ENCODE assay signal across 18 cellular contexts in the genomic region with DNA sequence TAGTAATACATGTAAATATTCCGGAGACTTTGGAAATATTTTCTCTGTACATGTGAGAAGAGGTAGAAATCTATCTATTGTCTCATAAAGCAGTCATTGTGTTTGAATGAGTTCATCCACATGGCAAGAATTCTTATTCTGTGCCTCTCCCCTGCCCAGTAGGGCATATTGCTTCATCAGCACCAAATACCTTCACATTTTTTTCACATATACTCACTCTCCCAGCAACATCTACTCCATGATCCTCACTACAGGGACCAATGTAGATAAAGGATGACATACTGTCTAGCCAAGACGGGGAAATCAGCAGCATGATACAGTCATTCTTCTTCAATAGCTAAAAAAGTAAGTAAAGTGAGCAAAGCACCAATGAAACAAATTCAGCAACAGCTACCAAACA. TPM values are rescaled to one million over a fixed set of nuclear protein-coding genes. Genes with fewer than 3 reads are reported as not detected.
A peak's percentile ranks its signal among the peaks of the same experiment; 100 is the strongest.
DNase-seq lines count a peak whose midpoint lies in the region; ATAC-seq and TF ChIP-seq lines count a peak whose summit lies in the region.
"Had no signal": no experiment of that assay in that cellular context is flagged by ENCODE, and none has a peak within 500 bp of the region (broad histone marks: within the 10 kb centered on the region; RNA-seq: fewer than 3 reads in every experiment).

No MANE protein-coding gene starts in this region.

- TF ChIP-seq CTCF in AG04450 (IDR thresholded peaks at IDR 0.05; ENCODE audit: low read depth, low read length) (no peak), astrocyte of the spinal cord (IDR thresholded peaks at IDR 0.05; ENCODE audit: low read depth, low read length) (no peak), stomach (IDR thresholded peaks at IDR 0.05) (no peak)

- TF ChIP-seq EP300 in stomach (IDR thresholded peaks at IDR 0.05), result no peak

- H3K4me3 ChIP-seq in AG04450 (ENCODE audit: low read depth, low read length) (no peak overlapping the region), astrocyte of the spinal cord (ENCODE audit: low read depth, low read length) (no peak overlapping the region), stomach (no peak overlapping the region)
- H3K4me3 ChIP-seq in CD4-positive, alpha-beta memory T cell (ENCODE audit: low read length in 2 of 2), result no peak overlapping the region
- H3K4me3 ChIP-seq: mucosa of descending colon, upper lobe of right lung had no signal

- no peak overlapping the region for H3K27ac Mint-ChIP-seq in CD4-positive, alpha-beta memory T cell
- H3K27ac Mint-ChIP-seq: T-helper 17 cell had no signal

- CTCF ChIA-PET in AG04450 (lab: Charles Lee), result no interaction called here
- CTCF ChIA-PET in CD4-positive, alpha-beta memory T cell (lab: Charles Lee; ENCODE audit: partially characterized antibody), result no interaction called here

- no peaks in the 10 kb centered on the region for H3K36me3 ChIP-seq in CD4-positive, alpha-beta memory T cell (ENCODE audit: insufficient read depth, low read length)
- no peaks in the 10 kb centered on the region for H3K36me3 ChIP-seq in stomach
- H3K36me3 ChIP-seq: upper lobe of right lung had no signal

- DNase-seq in AG04450 (ENCODE audit: low read depth, low spot score) (peak; percentile 39), HPDE6-E6E7 (ENCODE audit: extremely low spot score) (peak; percentile 50), astrocyte of the spinal cord (ENCODE audit: low read depth, low spot score) (peak; percentile 79), iris pigment epithelial cell (ENCODE audit: low read depth) (peak; percentile 94), stomach (no peak), NCI-H446 (lab: John Stamatoyannopoulos, UW) (no peak)
- no peak for DNase-seq in CD4-positive, alpha-beta memory T cell
- DNase-seq: activated CD4-positive, alpha-beta T cell treated with anti-CD3 and anti-CD28 coated beads for 4 hours; AML-193; DMS79 treated with DMSO at 0.1 percent for 48 hours; mucosa of descending colon; NCI-H1105 treated with DMSO at 0.1 percent for 48 hours; T-helper 17 cell; upper lobe of right lung had no signal

- H3K27ac ChIP-seq in AG04450 (ENCODE audit: low read depth, low read length) (no peak overlapping the region), stomach (no peak overlapping the region)
- H3K27ac ChIP-seq in CD4-positive, alpha-beta memory T cell (ENCODE audit: low read depth, low read length), result no peak overlapping the region
- H3K27ac ChIP-seq: upper lobe of right lung had no signal

- H3K4me1 ChIP-seq in CD4-positive, alpha-beta memory T cell (ENCODE audit: insufficient read depth, low read length), result no peaks in the 10 kb centered on the region
- H3K4me1 ChIP-seq in stomach, result no peaks in the 10 kb centered on the region
- H3K4me1 ChIP-seq: upper lobe of right lung had no signal

- no peaks in the 10 kb centered on the region for H3K27me3 ChIP-seq in AG04450 (ENCODE audit: control insufficient read depth, insufficient read depth, low read length)
- no peaks in the 10 kb centered on the region for H3K27me3 ChIP-seq in CD4-positive, alpha-beta memory T cell (ENCODE audit: insufficient read depth, low read length)
- H3K27me3 ChIP-seq in stomach, result no peaks in the 10 kb centered on the region
- H3K27me3 ChIP-seq: upper lobe of right lung had no signal

- H3K4me1 Mint-ChIP-seq in CD4-positive, alpha-beta memory T cell, result peaks cover 0 to 15% (median 2%) of the 10 kb centered on the region in 4 donors

- H3K9me3 ChIP-seq in AG04450 (ENCODE audit: control insufficient read depth, insufficient read depth, low read length) (no peaks in the 10 kb centered on the region), stomach (peaks cover 0 to 5% (median 0%) of the 10 kb centered on the region in 4 donors)
- H3K9me3 ChIP-seq in CD4-positive, alpha-beta memory T cell (ENCODE audit: control insufficient read depth in 1 of 2, low read length in 2 of 2), result no peaks in the 10 kb centered on the region
- H3K9me3 ChIP-seq: mucosa of descending colon, upper lobe of right lung had no signal

- no peak for TF ChIP-seq POLR2A in stomach (IDR thresholded peaks at IDR 0.05)

- in situ Hi-C loops in astrocyte of the spinal cord (cut with HindIII; ENCODE audit: low sequenced_read_pairs), result no loop called here

- intact Hi-C loops in CD4-positive, alpha-beta memory T cell (cut with micrococcal nuclease), result no loop called here
- intact Hi-C loops in stomach (cut with DNase I; ENCODE audit: low total_unique reads), result no loop called here

- POLR2A ChIA-PET in AG04450 (lab: Yijun Ruan, JAX), result no interaction called here
- POLR2A ChIA-PET in CD4-positive, alpha-beta memory T cell (lab: Charles Lee; ENCODE audit: partially characterized antibody), result no interaction called here

- H3K4me3 Mint-ChIP-seq in CD4-positive, alpha-beta memory T cell, result no peak overlapping the region
- H3K4me3 Mint-ChIP-seq: T-helper 17 cell had no signal

- H3K36me3 Mint-ChIP-seq in CD4-positive, alpha-beta memory T cell, result peaks cover 2 to 10% of the 10 kb centered on the region in 2 donors

- no peaks in the 10 kb centered on the region for H3K27me3 Mint-ChIP-seq in CD4-positive, alpha-beta memory T cell
- H3K27me3 Mint-ChIP-seq: T-helper 17 cell had no signal

- peaks cover 0 to 5% (median under 1%) of the 10 kb centered on the region in 8 donors for H3K9me3 Mint-ChIP-seq in CD4-positive, alpha-beta memory T cell

- no peak for ATAC-seq in GM19397 (IDR thresholded peaks at IDR 0.05; ENCODE audit: unreplicated experiment)
- ATAC-seq: mucosa of descending colon, T-helper 17 cell, upper lobe of right lung had no signal

- WGBS in stomach, 5 donors, result 84 to 93% (median 88%) methylated on average over 2 of the region's 2 CpGs

RNA-seq across cellular contexts. Expression of a gene that starts 1.3 kb away (rescaled TPM):
- 2.1 and 3.2 TPM in 2 replicates for polyA plus RNA-seq in AG04450 (2011; rRNA removed)
- 2.9 and 6.9 TPM in 2 replicates for polyA minus RNA-seq in AG04450 (2011; rRNA and poly(A)+ RNA removed)
- total RNA-seq in CD4-positive, alpha-beta memory T cell, result 1 to 10 TPM; 1.9 to 2.2 TPM
- polyA plus RNA-seq in CD4-positive, alpha-beta memory T cell, result under 1 TPM; 0.36 to 0.99 TPM
- total RNA-seq in stomach, result 10 to 100 TPM in 1 of 5 donors, 1 to 10 TPM in 2, not detected in 2; 1.7 to 17.3 (median 1.8) TPM
- polyA plus RNA-seq in stomach, result 1 to 10 TPM in 1 of 3 donors, under 1 TPM in 2; 0.19 to 2.1 (median 0.31) TPM

RNA-seq across cellular contexts. Expression of a gene that starts 11.4 kb away (rescaled TPM):
- 0.16 TPM in 1 of 2 replicates, not detected in the other for polyA plus RNA-seq in AG04450 (2011; rRNA removed)
- polyA minus RNA-seq in AG04450 (2011; rRNA and poly(A)+ RNA removed), result 1.4 and 2.9 TPM in 2 replicates
- not detected for total RNA-seq in CD4-positive, alpha-beta memory T cell
- polyA plus RNA-seq in CD4-positive, alpha-beta memory T cell, result not detected
- not detected for total RNA-seq in stomach
- polyA plus RNA-seq in stomach, result under 1 TPM in 1 of 3 donors, not detected in 2; 0.45 TPM
- total RNA-seq: cardiac septum, endothelial cell of umbilical vein, NCI-H460, T-helper 17 cell, upper lobe of right lung had no signal
- polyA plus RNA-seq: endothelial cell of umbilical vein had no signal

RNA-seq across cellular contexts. Expression of a gene that starts 31.0 kb away (rescaled TPM):
- polyA plus RNA-seq in AG04450 (2011; rRNA removed) (0.10 and 0.16 TPM in 2 replicates), stomach (not detected)
- polyA minus RNA-seq in AG04450 (2011; rRNA and poly(A)+ RNA removed), result 1.5 and 4.0 TPM in 2 replicates
- under 1 TPM; 0.79 to 0.86 TPM for total RNA-seq in CD4-positive, alpha-beta memory T cell
- not detected for polyA plus RNA-seq in CD4-positive, alpha-beta memory T cell
- 10 to 100 TPM in 1 of 5 donors, 1 to 10 TPM in 3, under 1 TPM in 1; 0.58 to 13.0 (median 3.0) TPM for total RNA-seq in stomach

RNA-seq across cellular contexts. Expression of a gene that starts 46.3 kb away (rescaled TPM):
- polyA plus RNA-seq in AG04450 (2011; rRNA removed), result 0.21 and 0.24 TPM in 2 replicates
- 3.7 and 6.7 TPM in 2 replicates for polyA minus RNA-seq in AG04450 (2011; rRNA and poly(A)+ RNA removed)
- 1 to 10 TPM in 1 of 2 experiments, under 1 TPM in 1; 0.80 to 1.0 TPM for total RNA-seq in CD4-positive, alpha-beta memory T cell
- polyA plus RNA-seq in CD4-positive, alpha-beta memory T cell, result not detected
- 1 to 10 TPM in 2 of 5 donors, not detected in 3; 2.9 to 7.7 TPM for total RNA-seq in stomach
- not detected for polyA plus RNA-seq in stomach

RNA-seq across cellular contexts. Expression of a gene that starts 56.3 kb away (rescaled TPM):
- 3.1 and 4.2 TPM in 2 replicates for polyA plus RNA-seq in AG04450 (2011; rRNA removed)
- polyA minus RNA-seq in AG04450 (2011; rRNA and poly(A)+ RNA removed), result 38.9 and 52.0 TPM in 2 replicates
- 10 to 100 TPM; 15.3 to 18.0 TPM for total RNA-seq in CD4-positive, alpha-beta memory T cell
- polyA plus RNA-seq in CD4-positive, alpha-beta memory T cell, result 10 to 100 TPM in 1 of 2 donors, 1 to 10 TPM in 1; 1.2 to 13.3 TPM
- 10 to 100 TPM; 10.4 to 77.6 (median 24.1) TPM for total RNA-seq in stomach
- polyA plus RNA-seq in stomach, result 1 to 10 TPM; 1.5 to 2.6 (median 2.1) TPM

Comparison
In these comparisons a context has a peak if more than half of its experiments do, and no peak if none do; other contexts are left out.
1. DNase-seq: peak in AG04450 (single experiment), HPDE6-E6E7 (single experiment), astrocyte of the spinal cord (single experiment) and iris pigment epithelial cell (single experiment); none in CD4-positive, alpha-beta memory T cell (0 of 5), stomach (single experiment) and NCI-H446 (0 of 2).